In the genomic region with DNA sequence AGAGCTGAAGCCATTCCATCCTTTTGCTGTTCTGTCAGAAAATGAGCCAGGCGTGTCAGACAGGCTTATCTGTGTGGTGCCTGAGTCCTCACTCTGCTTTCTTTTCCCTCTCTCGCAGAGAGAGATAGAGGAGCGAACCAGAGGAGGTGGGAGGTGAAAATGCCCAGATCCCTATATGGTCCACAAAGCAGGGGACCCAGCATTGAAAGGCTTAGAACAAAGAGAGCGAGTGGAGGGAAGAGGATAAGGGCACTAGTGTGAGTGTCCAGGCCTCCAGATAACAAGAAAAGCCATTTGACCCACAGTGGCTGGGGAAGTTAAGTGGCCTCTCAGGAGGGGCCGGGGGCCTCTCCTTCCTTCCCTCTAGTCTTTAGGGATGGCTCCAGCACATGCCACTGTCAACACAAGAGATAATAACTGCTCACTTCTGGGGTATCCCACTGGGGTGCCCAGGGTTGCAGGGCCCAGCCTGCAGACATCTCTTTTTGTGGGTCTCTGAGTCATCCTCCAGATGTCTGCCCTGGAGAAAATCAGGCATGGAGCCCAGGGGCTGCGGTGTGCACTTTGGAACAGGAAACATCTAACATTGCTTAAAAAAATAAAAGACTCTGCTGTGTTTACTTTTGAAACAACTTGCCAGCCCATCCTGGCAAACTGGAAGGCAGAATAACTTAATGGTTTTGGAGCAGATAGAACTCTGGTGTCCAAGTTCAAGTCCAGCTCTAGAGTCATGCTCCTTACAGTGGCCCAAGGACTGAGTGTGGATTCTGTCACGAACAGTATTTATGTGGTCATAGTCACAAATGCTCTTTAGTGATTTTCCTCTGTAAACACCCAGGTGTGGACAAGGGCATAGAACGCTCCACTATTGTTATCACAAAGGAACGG, we compare ENCODE assay signal across 9 cellular contexts.
DNase-seq lines count a peak whose midpoint lies in the region; ATAC-seq, FAIRE-seq and TF ChIP-seq lines count a peak whose summit lies in the region.
"Had no signal": no experiment of that assay in that cellular context is flagged by ENCODE, and none has a peak within 500 bp of the region (broad histone marks: within the 10 kb centered on the region; RNA-seq: fewer than 3 reads in every experiment).

No MANE protein-coding gene starts in this region.

- intact Hi-C loops in kidney (cut with DNase I): no loop called here

- no peak for ATAC-seq in GM19455 (IDR thresholded peaks at IDR 0.05; ENCODE audit: unreplicated experiment)

- peaks cover 0 to 3% of the 10 kb centered on the region in 2 donors for H3K4me1 ChIP-seq in kidney (ENCODE audit: control insufficient read depth in 1 of 2, insufficient read depth in 1 of 2, low read depth in 1 of 2, low read length in 2 of 2)

- FAIRE-seq in kidney (lab: Jason Lieb, UNC) (no peak), GM12891 (lab: Jason Lieb, UNC) (no peak)
- FAIRE-seq: keratinocyte had no signal

- H3K36me3 ChIP-seq in kidney (ENCODE audit: control insufficient read depth in 1 of 2, insufficient read depth in 2 of 2, low read length in 2 of 2): no peaks in the 10 kb centered on the region

- TF ChIP-seq POLR2A in GM12891 (IDR thresholded peaks at IDR 0.05; ENCODE audit: low read depth, low read length): no peak

- H3K9ac ChIP-seq in kidney (ENCODE audit: low read length in 2 of 2): no peak overlapping the region

- H3K4me3 ChIP-seq in kidney (ENCODE audit: low read length in 2 of 2): no peak overlapping the region

- no peak overlapping the region for H3K27ac ChIP-seq in kidney (ENCODE audit: low read depth in 2 of 2, low read length in 2 of 2)

- TF ChIP-seq CTCF in kidney (IDR thresholded peaks at IDR 0.05; ENCODE audit: borderline replicate concordance, extremely low read depth, insufficient read depth): no peak

- DNase-seq in GM03348 (ENCODE audit: low spot score) (peak; percentile 92), T1000 (lab: John Stamatoyannopoulos, UW) (peak; percentile 56), glomerular endothelial cell (ENCODE audit: extremely low read depth, low read depth, low spot score) (peak; percentile 2), pulmonary artery endothelial cell (ENCODE audit: low read depth, low spot score) (peak; percentile 49), iPS-NIHi11 (ENCODE audit: low spot score) (no peak), kidney (no peak), GM12891 (ENCODE audit: insufficient read length, low spot score) (no peak)

- H3K9me3 ChIP-seq in kidney (ENCODE audit: control insufficient read depth in 1 of 2, low read length in 2 of 2): peaks cover 0 to 5% of the 10 kb centered on the region in 2 donors

TF ChIP-seq in GM12891, 5 proteins besides CTCF, POLR2A, EP300 and RAD21:
- no peak for TF ChIP-seq PAX5 (IDR thresholded peaks at IDR 0.05; ENCODE audit: insufficient read depth, low read length, severe bottlenecking)

Comparison
In these comparisons a context has a peak if more than half of its experiments do, and no peak if none do; other contexts are left out.
1. DNase-seq: peak in GM03348 (single experiment), T1000 (single experiment), glomerular endothelial cell (single experiment) and pulmonary artery endothelial cell (single experiment); none in iPS-NIHi11 (single experiment), kidney (single experiment) and GM12891 (single experiment).